ENCODE assay signal across 20 cellular contexts in genomic region chr7:37462120-37462519, GRCh38.
"Had no signal": no experiment of that assay in that cellular context is flagged by ENCODE, and none has a peak within 500 bp of the region (broad histone marks: within the 10 kb centered on the region; RNA-seq: fewer than 3 reads in every experiment).

No MANE protein-coding gene starts in this region.

- H3K36me3 Mint-ChIP-seq: activated naive CD8-positive, alpha-beta T cell had no signal

- H3K4me1 ChIP-seq: esophagus squamous epithelium, left ventricle myocardium inferior, right lobe of liver, tibial nerve had no signal

- H3K27me3 ChIP-seq: esophagus squamous epithelium, neutrophil, ovary, right lobe of liver, tibial nerve had no signal

- H3K4me3 Mint-ChIP-seq: activated naive CD8-positive, alpha-beta T cell; nephron progenitor cell had no signal

- H3K27ac Mint-ChIP-seq: activated naive CD8-positive, alpha-beta T cell; nephron progenitor cell; progenitor cell of endocrine pancreas had no signal

- H3K27me3 Mint-ChIP-seq: progenitor cell of endocrine pancreas had no signal

- H3K4me1 Mint-ChIP-seq: nephron progenitor cell had no signal

- DNase-seq: activated CD4-positive, alpha-beta T cell treated with anti-CD3 and anti-CD28 coated beads for 4 hours; activated CD4-positive, alpha-beta T cell treated with anti-CD3 and anti-CD28 coated beads, Interleukin-2, amount 50 U/mL, for 4 hours; activated effector memory CD4-positive, alpha-beta T cell treated with Interleukin-2 at 50 U/mL for 16 hours; activated naive CD4-positive, alpha-beta T cell treated with Interleukin-2 at 50 U/mL for 16 hours; anterior cingulate cortex; effector CD8-positive, alpha-beta T cell; esophagus squamous epithelium; foreskin melanocyte; glutamatergic neuron; left ventricle myocardium inferior; nephron progenitor cell; ovary; right lobe of liver; stimulated activated CD4-positive, alpha-beta T cell treated with anti-CD3 and anti-CD28 coated beads, Interleukin-2, amount 100 ng/mL, for 48 hours; stimulated activated naive CD4-positive, alpha-beta T cell treated with Interleukin-2 at 50 U/mL for 16 hours had no signal

- H3K36me3 ChIP-seq: esophagus squamous epithelium, left ventricle myocardium inferior, neutrophil, ovary, right lobe of liver, tibial nerve had no signal

- H3K4me3 ChIP-seq: esophagus squamous epithelium, left ventricle myocardium inferior, lung, ovary, right lobe of liver, tibial nerve had no signal

- H3K9me3 ChIP-seq: esophagus squamous epithelium, left ventricle myocardium inferior, neutrophil, ovary, right lobe of liver, tibial nerve had no signal
